ENCODE assay signal across 13 cellular contexts in the genomic region with DNA sequence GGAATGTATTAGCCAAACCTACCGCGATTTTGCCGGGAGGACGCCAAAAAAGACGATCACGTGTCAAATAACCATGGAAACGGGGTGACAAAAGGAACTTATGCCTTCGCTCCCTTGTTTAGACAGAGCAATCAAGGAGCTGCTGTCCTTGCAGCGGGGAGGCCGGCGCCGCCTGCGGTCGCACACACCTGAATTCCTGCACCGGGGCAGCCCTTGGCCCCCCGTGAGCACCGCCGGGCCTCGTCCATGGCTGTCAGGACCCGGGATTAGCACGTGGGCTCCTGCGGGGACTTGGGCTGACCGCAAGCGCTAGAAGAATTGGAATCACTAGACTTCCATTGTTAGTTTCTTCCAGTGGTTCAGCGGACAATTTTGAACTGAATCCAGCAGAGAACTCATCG.
DNase-seq lines count a peak whose midpoint lies in the region.
"Had no signal": no experiment of that assay in that cellular context is flagged by ENCODE, and none has a peak within 500 bp of the region (broad histone marks: within the 10 kb centered on the region; RNA-seq: fewer than 3 reads in every experiment).

No MANE protein-coding gene starts in this region.

- no peaks in the 10 kb centered on the region for H3K36me3 Mint-ChIP-seq in activated naive CD8-positive, alpha-beta T cell treated with anti-CD3 and anti-CD28 coated beads for 36 hours

- peaks cover 6% of the 10 kb centered on the region for H3K9me3 Mint-ChIP-seq in activated naive CD8-positive, alpha-beta T cell treated with anti-CD3 and anti-CD28 coated beads for 36 hours

- H3K4me3 ChIP-seq in ACC112 (ENCODE audit: low read depth, low read length): peak overlapping the region; percentile 55
- H3K4me3 ChIP-seq: ovary had no signal

- peak; percentile 81 for DNase-seq in astrocyte of the hippocampus (ENCODE audit: low read depth, low spot score)
- peak; percentile 18 to 81 (median 54) for DNase-seq in head of caudate nucleus
- DNase-seq in nucleus accumbens (lab: John Stamatoyannopoulos, UW): peak in 44 of 56 donors; percentile 2 to 67 (median 30)
- DNase-seq in NCI-H2081 treated with DMSO at 0.1 percent for 48 hours (lab: John Stamatoyannopoulos, UW): no peak
- DNase-seq in effector CD8-positive, alpha-beta T cell (lab: John Stamatoyannopoulos, UW): no peak
- DNase-seq in NCI-H345 treated with DMSO at 0.1 percent for 48 hours (lab: John Stamatoyannopoulos, UW; ENCODE audit: unreplicated experiment): no peak
- DNase-seq in activated naive CD8-positive, alpha-beta T cell treated with anti-CD3 and anti-CD28 coated beads for 36 hours: no peak
- DNase-seq: activated CD4-positive, alpha-beta T cell treated with anti-CD3 and anti-CD28 coated beads for 1 hour; Kasumi-1; kidney had no signal

- H3K4me1 Mint-ChIP-seq in activated naive CD8-positive, alpha-beta T cell treated with anti-CD3 and anti-CD28 coated beads for 36 hours: peaks cover 19% of the 10 kb centered on the region

- H3K27me3 Mint-ChIP-seq in activated naive CD8-positive, alpha-beta T cell treated with anti-CD3 and anti-CD28 coated beads for 36 hours: peaks cover 28% of the 10 kb centered on the region

- H3K27me3 ChIP-seq in ACC112 (ENCODE audit: insufficient read depth, low read length): peaks cover 57% of the 10 kb centered on the region
- H3K27me3 ChIP-seq: ovary had no signal

- no peaks in the 10 kb centered on the region for H3K79me2 ChIP-seq in ACC112 (ENCODE audit: control insufficient read depth, insufficient read depth, low read length, unreplicated experiment)

- H3K27ac Mint-ChIP-seq in activated naive CD8-positive, alpha-beta T cell treated with anti-CD3 and anti-CD28 coated beads for 36 hours: no peak overlapping the region
- H3K27ac Mint-ChIP-seq: activated T-helper 2 cell treated with anti-CD3 and anti-CD28 coated beads, Interferon-gamma antibody, Interleukin-2, Interleukin-4, amounts not matched to agents 10 μg/mL and 5 μg/mL and 100 μg/mL, durations not matched to agents 14 hours and 24 hours and 36 hours had no signal

- no peak overlapping the region for H3K4me3 Mint-ChIP-seq in activated naive CD8-positive, alpha-beta T cell treated with anti-CD3 and anti-CD28 coated beads for 36 hours

- intact Hi-C loops in head of caudate nucleus (cut with DNase I): no loop called here

- no peak overlapping the region for H3K27ac ChIP-seq in ACC112 (ENCODE audit: low read depth, low read length)
- H3K27ac ChIP-seq: ovary had no signal

- no peaks in the 10 kb centered on the region for H3K36me3 ChIP-seq in ACC112 (ENCODE audit: insufficient read depth, low read length)
- H3K36me3 ChIP-seq: ovary had no signal

- peaks cover 3% of the 10 kb centered on the region for H3K4me1 ChIP-seq in ACC112 (ENCODE audit: control insufficient read depth, insufficient read depth, low read length, unreplicated experiment)

- H2AFZ ChIP-seq in ACC112 (ENCODE audit: low read length, unreplicated experiment): no peak overlapping the region

Comparison
In these comparisons a context has a peak if more than half of its experiments do, and no peak if none do; other contexts are left out.
1. DNase-seq: peak in astrocyte of the hippocampus (single experiment), head of caudate nucleus (42 of 42) and nucleus accumbens (44 of 56); none in NCI-H2081 treated with DMSO at 0.1 percent for 48 hours (single experiment), effector CD8-positive, alpha-beta T cell (single experiment), NCI-H345 treated with DMSO at 0.1 percent for 48 hours (single experiment) and activated naive CD8-positive, alpha-beta T cell treated with anti-CD3 and anti-CD28 coated beads for 36 hours (single experiment).